In genomic region chr4:185845966-185846365, GRCh38 we compare ENCODE assay signal across 25 cellular contexts. TPM values are rescaled to one million over a fixed set of nuclear protein-coding genes. Genes with fewer than 3 reads are reported as not detected.
"Had no signal": no experiment of that assay in that cellular context is flagged by ENCODE, and none has a peak within 500 bp of the region (broad histone marks: within the 10 kb centered on the region; RNA-seq: fewer than 3 reads in every experiment).

No MANE protein-coding gene starts in this region.

- H3K27me3 Mint-ChIP-seq: activated CD4-positive, alpha-beta memory T cell treated with anti-CD3 and anti-CD28 coated beads for 36 hours; activated CD4-positive, alpha-beta T cell treated with anti-CD3 and anti-CD28 coated beads, Interleukin-2, amount 10 ng/mL, durations not matched to agents 7 days and 5 days; activated naive CD8-positive, alpha-beta T cell had no signal

- H3K4me1 Mint-ChIP-seq: activated CD4-positive, alpha-beta T cell treated with anti-CD3 and anti-CD28 coated beads, Interleukin-2, amount 10 ng/mL, durations not matched to agents 7 days and 5 days; activated T-helper 17 cell treated with anti-CD3 and anti-CD28 coated beads, Interleukin-2, amount 50 U/mL, for 72 hours had no signal

- H3K9me3 Mint-ChIP-seq: activated CD4-positive, alpha-beta T cell treated with anti-CD3 and anti-CD28 coated beads, Interleukin-2, amount 10 ng/mL, durations not matched to agents 7 days and 5 days; activated naive CD4-positive, alpha-beta T cell treated with anti-CD3 and anti-CD28 coated beads for 36 hours had no signal

- H3K27ac Mint-ChIP-seq: activated CD4-positive, alpha-beta memory T cell treated with anti-CD3 and anti-CD28 coated beads for 36 hours; activated CD4-positive, alpha-beta T cell treated with anti-CD3 and anti-CD28 coated beads, Interleukin-2, amount 10 ng/mL, durations not matched to agents 7 days and 5 days; activated naive CD4-positive, alpha-beta T cell treated with anti-CD3 and anti-CD28 coated beads for 36 hours; activated naive CD8-positive, alpha-beta T cell; activated T-helper 17 cell treated with anti-CD3 and anti-CD28 coated beads, Interleukin-2, amount 50 U/mL, for 72 hours; brain had no signal

- H3K36me3 ChIP-seq: cardiac muscle cell, Peyer's patch had no signal

- H3K36me3 Mint-ChIP-seq: activated CD4-positive, alpha-beta memory T cell treated with anti-CD3 and anti-CD28 coated beads for 36 hours; activated naive CD8-positive, alpha-beta T cell had no signal

- DNase-seq: activated CD4-positive, alpha-beta memory T cell treated with anti-CD3 and anti-CD28 coated beads for 36 hours; activated CD4-positive, alpha-beta T cell treated with anti-CD3 and anti-CD28 coated beads, Interleukin-2, amount 10 ng/mL, durations not matched to agents 7 days and 5 days; activated CD4-positive, CD25-positive, alpha-beta regulatory T cell; activated CD8-positive, alpha-beta memory T cell treated with anti-CD3 and anti-CD28 coated beads for 24 hours; activated gamma-delta T cell; activated naive CD4-positive, alpha-beta T cell treated with anti-CD3 and anti-CD28 coated beads for 36 hours; activated T-cell treated with anti-CD3 and anti-CD28 coated beads, Interleukin-2, amount 50 U/mL, for 4 hours; amygdala; cerebellar nuclear complex; KG1; NCI-H1092; NCI-H1417; NCI-H1930; NCI-H510A treated with DMSO at 0.1 percent for 48 hours; NCI-H69; Peyer's patch; SIG-M5; T-helper 1 cell had no signal

- H3K27me3 ChIP-seq: cardiac muscle cell, Peyer's patch had no signal

- ATAC-seq: activated T-cell treated with anti-CD3 and anti-CD28 coated beads, Interleukin-2, amount 50 U/mL, for 4 hours; activated T-helper 17 cell treated with anti-CD3 and anti-CD28 coated beads, Interleukin-2, amount 50 U/mL, for 72 hours had no signal

- H3K4me3 ChIP-seq: cardiac muscle cell, Peyer's patch had no signal

- H3K9me3 ChIP-seq: Peyer's patch had no signal

- H3K27ac ChIP-seq: Peyer's patch, RWPE1, VCaP had no signal

- H3K4me3 Mint-ChIP-seq: activated CD4-positive, alpha-beta memory T cell treated with anti-CD3 and anti-CD28 coated beads for 36 hours; activated CD4-positive, alpha-beta T cell treated with anti-CD3 and anti-CD28 coated beads, Interleukin-2, amount 10 ng/mL, durations not matched to agents 7 days and 5 days; activated naive CD4-positive, alpha-beta T cell treated with anti-CD3 and anti-CD28 coated beads for 36 hours; activated naive CD8-positive, alpha-beta T cell; activated T-cell treated with anti-CD3 and anti-CD28 coated beads, Interleukin-2, amount 50 U/mL, for 4 hours; activated T-helper 17 cell treated with anti-CD3 and anti-CD28 coated beads, Interleukin-2, amount 50 U/mL, for 72 hours; brain had no signal

- H3K4me1 ChIP-seq: Peyer's patch had no signal

RNA-seq across cellular contexts. Expression of gene SORBS2, which starts 34.0 kb away (rescaled TPM):
- total RNA-seq: activated CD4-positive, alpha-beta memory T cell treated with anti-CD3 and anti-CD28 coated beads for 36 hours; activated CD4-positive, alpha-beta T cell treated with anti-CD3 and anti-CD28 coated beads, Interleukin-2, amount 10 ng/mL, durations not matched to agents 7 days and 5 days; activated naive CD4-positive, alpha-beta T cell treated with anti-CD3 and anti-CD28 coated beads for 36 hours; activated T-helper 17 cell treated with anti-CD3 and anti-CD28 coated beads, Interleukin-2, amount 50 U/mL, for 72 hours; T-helper 2 cell treated with Interferon-gamma antibody and Interleukin-4, amounts not matched to agents 100 ng/mL and 5 ng/mL, for 36 hours had no signal
